In the genomic region with DNA sequence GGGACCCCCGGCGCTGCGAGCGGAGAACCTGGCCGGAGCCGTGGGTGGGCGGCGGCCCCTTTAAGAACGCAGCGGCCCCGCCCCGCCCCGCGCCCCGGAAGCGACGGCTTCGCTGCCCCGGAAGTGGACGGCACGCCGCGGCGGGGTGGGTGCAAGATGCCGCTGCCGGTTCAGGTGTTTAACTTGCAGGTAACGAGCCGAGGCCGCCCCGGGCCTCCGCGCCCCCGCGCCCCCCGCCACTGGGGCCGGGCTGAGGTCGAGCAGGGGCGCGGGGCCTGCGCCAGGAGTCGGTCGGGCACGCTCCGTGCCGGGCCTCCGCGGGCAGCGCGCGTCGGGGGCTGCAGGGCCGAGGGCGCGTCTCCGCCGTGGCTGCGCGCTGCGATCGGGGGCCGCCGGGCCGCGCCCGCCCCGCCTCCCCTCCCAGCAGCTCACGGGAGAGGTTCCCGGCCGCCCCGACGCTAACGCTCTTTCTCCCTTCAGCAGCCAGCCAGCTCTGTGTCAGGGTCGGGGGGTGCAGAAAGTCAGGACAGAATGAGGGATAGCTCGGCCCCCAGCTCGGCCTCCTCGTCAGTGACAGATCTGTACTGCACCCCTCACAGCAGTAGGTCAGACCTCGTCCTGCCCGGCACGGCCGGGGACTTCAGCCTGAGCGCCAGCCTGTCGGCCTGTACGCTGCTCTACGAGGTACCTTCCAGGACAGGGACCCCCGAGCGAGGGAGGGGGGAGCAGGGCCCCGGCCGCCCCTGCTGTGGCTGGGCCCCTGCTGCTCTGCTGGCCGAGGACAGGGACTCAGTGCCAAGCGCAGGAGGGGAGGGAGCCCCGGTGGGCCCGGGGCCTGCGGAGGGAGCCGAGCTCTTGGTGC, we compare ENCODE assay signal across 8 cellular contexts. TPM values are rescaled to one million over a fixed set of nuclear protein-coding genes. Genes with fewer than 3 reads are reported as not detected.
DNase-seq lines count a peak whose midpoint lies in the region; ATAC-seq and TF ChIP-seq lines count a peak whose summit lies in the region.

A gene (plus strand): TSS at position 123 of the 862 bp plus-strand sequence. CDS start 34 bp downstream, at position 157.
A gene with protein sequence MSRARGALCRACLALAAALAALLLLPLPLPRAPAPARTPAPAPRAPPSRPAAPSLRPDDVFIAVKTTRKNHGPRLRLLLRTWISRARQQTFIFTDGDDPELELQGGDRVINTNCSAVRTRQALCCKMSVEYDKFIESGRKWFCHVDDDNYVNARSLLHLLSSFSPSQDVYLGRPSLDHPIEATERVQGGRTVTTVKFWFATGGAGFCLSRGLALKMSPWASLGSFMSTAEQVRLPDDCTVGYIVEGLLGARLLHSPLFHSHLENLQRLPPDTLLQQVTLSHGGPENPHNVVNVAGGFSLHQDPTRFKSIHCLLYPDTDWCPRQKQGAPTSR (minus strand): TSS at position 36 of the 862 bp plus-strand sequence. CDS start 45 bp downstream, outside the sequence.

- H3K9me3 Mint-ChIP-seq in CD4-positive, alpha-beta memory T cell = peaks cover 0 to 2% (median 0%) of the 10 kb centered on the region in 8 donors
- no peaks in the 10 kb centered on the region for H3K9me3 Mint-ChIP-seq in immature natural killer cell

- in situ Hi-C loops in T47D (cut with HindIII; ENCODE audit: low pct_unique_long_range_greater_than_20kb, low sequenced_read_pairs) = no loop called here

- peak within 1 kb of the TSS; percentile 38 to 91 (median 87) for H3K27ac Mint-ChIP-seq in CD4-positive, alpha-beta memory T cell
- H3K27ac Mint-ChIP-seq in immature natural killer cell = peak within 1 kb of the TSS in 4 of 6 donors; percentile 14 to 84 (median 74)

- H3F3A ChIP-seq in smooth muscle cell (ENCODE audit: low read depth) = no peaks in the 10 kb centered on the region

- H3K79me2 ChIP-seq in smooth muscle cell (ENCODE audit: low read depth) = peaks cover 23% of the 10 kb centered on the region

- H3K36me3 Mint-ChIP-seq in CD4-positive, alpha-beta memory T cell = peaks cover 3 to 25% of the 10 kb centered on the region in 2 donors
- H3K36me3 Mint-ChIP-seq in immature natural killer cell = no peaks in the 10 kb centered on the region

- H3K9ac ChIP-seq in smooth muscle cell (ENCODE audit: low read depth) = peak within 1 kb of the TSS; percentile 68

- no peaks in the 10 kb centered on the region for H3K9me3 ChIP-seq in CD4-positive, alpha-beta memory T cell (ENCODE audit: control insufficient read depth in 1 of 2, low read length in 2 of 2)
- no peaks in the 10 kb centered on the region for H3K9me3 ChIP-seq in WERI-Rb-1 (ENCODE audit: severe bottlenecking)
- H3K9me3 ChIP-seq in smooth muscle cell (replicated peaks; ENCODE audit: low read depth) = no peaks in the 10 kb centered on the region

- H3K4me3 Mint-ChIP-seq in CD4-positive, alpha-beta memory T cell = peak within 1 kb of the TSS; percentile 79 to 91 (median 84)
- peak within 1 kb of the TSS; percentile 79 to 87 (median 80) for H3K4me3 Mint-ChIP-seq in immature natural killer cell

- peak within 1 kb of the TSS; percentile 19 for H2AFZ ChIP-seq in smooth muscle cell (ENCODE audit: low read depth)

- peak; percentile 61 for ATAC-seq in GM21528 (IDR thresholded peaks at IDR 0.05; ENCODE audit: low FRiP score, unreplicated experiment)

- peaks cover 3 to 22% (median 11%) of the 10 kb centered on the region in 4 donors for H3K4me1 Mint-ChIP-seq in CD4-positive, alpha-beta memory T cell
- peaks cover 7 to 25% of the 10 kb centered on the region in 2 donors for H3K4me1 Mint-ChIP-seq in immature natural killer cell

- H3K27ac ChIP-seq in CD4-positive, alpha-beta memory T cell (ENCODE audit: low read depth, low read length) = peak within 1 kb of the TSS; percentile 55
- H3K27ac ChIP-seq in WERI-Rb-1 = peak within 1 kb of the TSS; percentile 69
- H3K27ac ChIP-seq in smooth muscle cell (ENCODE audit: low read depth) = no peak within 1 kb of the TSS

- no peaks in the 10 kb centered on the region for H3K27me3 ChIP-seq in CD4-positive, alpha-beta memory T cell (ENCODE audit: insufficient read depth, low read length)
- no peaks in the 10 kb centered on the region for H3K27me3 ChIP-seq in WERI-Rb-1 (ENCODE audit: insufficient read depth, low read depth, severe bottlenecking)
- H3K27me3 ChIP-seq in smooth muscle cell (ENCODE audit: low read depth) = no peaks in the 10 kb centered on the region

- POLR2A ChIA-PET in CD4-positive, alpha-beta memory T cell (lab: Charles Lee; ENCODE audit: partially characterized antibody) = interaction anchor here (0.8 to 5.3 kb wide), 12 partner anchors 14 to 240 kb away, joined by 3 to 27 read pairs (median 5); a partner anchor contains a TSS

- peaks cover 29% of the 10 kb centered on the region for H3K36me3 ChIP-seq in CD4-positive, alpha-beta memory T cell (ENCODE audit: insufficient read depth, low read length)
- H3K36me3 ChIP-seq in WERI-Rb-1 (peaks cover 74% of the 10 kb centered on the region), smooth muscle cell (ENCODE audit: low read depth) (no peaks in the 10 kb centered on the region)

- H3K4me2 ChIP-seq in smooth muscle cell = peak within 1 kb of the TSS; percentile 91

- 2% methylated on average over 60 of the region's 94 CpGs for WGBS in smooth muscle cell (ENCODE audit: low lambda C conversion rate)

- TF ChIP-seq CTCF in WERI-Rb-1 (IDR thresholded peaks at IDR 0.05; ENCODE audit: low read depth, low read length) (no peak), smooth muscle cell (IDR thresholded peaks at IDR 0.05; ENCODE audit: borderline replicate concordance, insufficient read depth, poor library complexity, severe bottlenecking) (no peak)

- no peaks in the 10 kb centered on the region for H3K27me3 Mint-ChIP-seq in CD4-positive, alpha-beta memory T cell
- peaks cover 0 to 2% (median 0%) of the 10 kb centered on the region in 3 donors for H3K27me3 Mint-ChIP-seq in immature natural killer cell (ENCODE audit: low read depth in 3 of 3)

- CTCF ChIA-PET in CD4-positive, alpha-beta memory T cell (lab: Charles Lee; ENCODE audit: partially characterized antibody) = interaction anchor here (1.9 kb wide), 1 partner anchor 14 kb away, joined by 8 read pairs; a partner anchor contains a TSS

- peaks cover 7% of the 10 kb centered on the region for H4K20me1 ChIP-seq in smooth muscle cell (ENCODE audit: low read depth)

- peak within 1 kb of the TSS; percentile 29 to 69 for H3K4me3 ChIP-seq in CD4-positive, alpha-beta memory T cell (ENCODE audit: low read length in 2 of 2)
- H3K4me3 ChIP-seq in WERI-Rb-1 (ENCODE audit: low read depth, low read length) (peak within 1 kb of the TSS; percentile 77), smooth muscle cell (peak within 1 kb of the TSS; percentile 55)

- peak; percentile 77 to 79 (median 78) for DNase-seq in CD4-positive, alpha-beta memory T cell
- peak; percentile 66 for DNase-seq in NCI-H1105 (lab: John Stamatoyannopoulos, UW)
- DNase-seq in WERI-Rb-1 = peak; percentile 89
- peak; percentile 83 to 97 for DNase-seq in T47D (ENCODE audit: low read depth in 1 of 2, low spot score in 1 of 2)
- DNase-seq in immature natural killer cell = peak; percentile 69 to 73 (median 73)
- no peak for DNase-seq in smooth muscle cell (lab: John Stamatoyannopoulos, UW; ENCODE audit: unreplicated experiment)
- no peak for DNase-seq in NCI-H446 treated with DMSO at 0.1 percent for 48 hours (lab: John Stamatoyannopoulos, UW)

- intact Hi-C loops in CD4-positive, alpha-beta memory T cell (cut with micrococcal nuclease) = loop anchor here (1.0 to 5.0 kb wide), 3 partner anchors 13 to 45 kb away; a partner anchor contains a TSS

- H3K4me1 ChIP-seq in CD4-positive, alpha-beta memory T cell (ENCODE audit: insufficient read depth, low read length) = peaks cover 31% of the 10 kb centered on the region
- H3K4me1 ChIP-seq in smooth muscle cell (ENCODE audit: low read depth) = peaks cover 16% of the 10 kb centered on the region

RNA-seq across cellular contexts. Expression of the first gene that starts in this region (rescaled TPM):
- 10 to 100 TPM; 85.1 to 89.0 TPM for total RNA-seq in CD4-positive, alpha-beta memory T cell
- 100 to 1,000 TPM; 139 to 148 TPM for polyA plus RNA-seq in CD4-positive, alpha-beta memory T cell
- 100 to 1,000 TPM; 174 to 212 (median 183) TPM for polyA plus RNA-seq in immature natural killer cell
- total RNA-seq in smooth muscle cell = 72.0 and 93.7 TPM in 2 replicates
- 134 and 143 TPM in 2 replicates for polyA plus RNA-seq in smooth muscle cell

RNA-seq across cellular contexts. Expression of the second gene that starts in this region (rescaled TPM):
- 10 to 100 TPM; 37.6 to 44.0 TPM for total RNA-seq in CD4-positive, alpha-beta memory T cell
- 1 to 10 TPM; 6.2 to 8.2 TPM for polyA plus RNA-seq in CD4-positive, alpha-beta memory T cell
- polyA plus RNA-seq in immature natural killer cell = 1 to 10 TPM; 2.2 to 3.7 (median 3.2) TPM
- 20.3 and 27.1 TPM in 2 replicates for total RNA-seq in smooth muscle cell
- 54.9 and 58.8 TPM in 2 replicates for polyA plus RNA-seq in smooth muscle cell

Comparison
In these comparisons a context has a peak if more than half of its experiments do, and no peak if none do; other contexts are left out.
1. DNase-seq: peak in CD4-positive, alpha-beta memory T cell (5 of 5), NCI-H1105 (single experiment), WERI-Rb-1 (single experiment), T47D (2 of 2) and immature natural killer cell (3 of 3); none in smooth muscle cell (single experiment) and NCI-H446 treated with DMSO at 0.1 percent for 48 hours (single experiment).
2. Peak in every context shown above with its lines, with median percentiles within 50 percentile points of each other: H3K4me3 ChIP-seq.